ENCODE assay signal across 17 cellular contexts in the genomic region with DNA sequence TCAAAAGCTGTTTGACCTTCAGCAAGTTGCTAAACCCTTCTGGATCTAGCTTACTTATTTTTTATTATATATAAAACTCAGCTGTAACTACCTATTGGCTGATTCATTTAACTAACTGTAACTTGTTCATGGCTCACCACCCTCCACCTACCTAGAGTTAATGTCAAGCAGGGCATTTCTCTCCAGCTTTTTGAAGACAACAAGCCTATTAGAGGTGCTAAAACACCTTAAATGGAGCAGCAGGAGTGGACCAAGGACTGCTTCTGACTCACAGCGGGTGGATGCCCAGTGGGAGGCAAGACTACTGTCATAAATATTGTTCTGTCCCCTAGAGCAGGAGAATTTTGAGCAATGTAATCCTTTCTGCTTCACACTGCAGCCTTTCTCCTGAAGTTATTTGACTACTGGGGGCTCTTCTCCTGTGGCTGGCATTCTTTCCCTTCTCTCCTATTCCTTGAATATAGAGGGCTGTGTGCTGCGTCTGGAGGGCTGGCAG.
DNase-seq lines count a peak whose midpoint lies in the region; ATAC-seq and TF ChIP-seq lines count a peak whose summit lies in the region.
"Had no signal": no experiment of that assay in that cellular context is flagged by ENCODE, and none has a peak within 500 bp of the region (broad histone marks: within the 10 kb centered on the region; RNA-seq: fewer than 3 reads in every experiment).

No MANE protein-coding gene starts in this region.

- no peaks in the 10 kb centered on the region for H3K4me1 ChIP-seq in heart right ventricle
- H3K4me1 ChIP-seq: BLaER1 had no signal

- H3K27ac ChIP-seq in heart right ventricle, result no peak overlapping the region
- H3K27ac ChIP-seq: 22Rv1, BLaER1 had no signal

- CTCF ChIA-PET in HEK293T (lab: Yijun Ruan, JAX), result no interaction called here

- TF ChIP-seq CTCF in heart right ventricle (IDR thresholded peaks at IDR 0.05), result no peak

- no peak overlapping the region for H3K4me3 ChIP-seq in heart right ventricle
- H3K4me3 ChIP-seq: BLaER1, GM12878 had no signal

- peaks cover 0 to 8% (median 0%) of the 10 kb centered on the region in 7 donors for H3K27me3 ChIP-seq in heart right ventricle
- H3K27me3 ChIP-seq: BLaER1 had no signal

- POLR2A ChIA-PET in HEK293T (lab: Yijun Ruan, JAX), result no interaction called here

- H3K9me3 ChIP-seq in heart right ventricle, result no peaks in the 10 kb centered on the region
- H3K9me3 ChIP-seq: BLaER1 had no signal

- peak; percentile 17 for DNase-seq in A172 (ENCODE audit: low spot score)
- DNase-seq in HEK293T (ENCODE audit: extremely low spot score), result peak; percentile 9
- peak; percentile 56 for DNase-seq in NCI-H69 (lab: John Stamatoyannopoulos, UW)
- peak; percentile 77 for DNase-seq in kidney glomerular epithelial cell (lab: John Stamatoyannopoulos, UW)
- DNase-seq in heart right ventricle, result no peak
- DNase-seq in stimulated activated CD4-positive, alpha-beta T cell treated with anti-CD3 and anti-CD28 coated beads, Interleukin-4, amount 100 ng/mL, for 24 hours, result no peak
- DNase-seq in NCI-H82 (lab: John Stamatoyannopoulos, UW), result no peak
- DNase-seq: Calu3; CD4-positive, alpha-beta memory T cell; DMS79 treated with DMSO at 0.1 percent for 48 hours; EL; H9 had no signal

- H3K36me3 ChIP-seq in heart right ventricle, result no peaks in the 10 kb centered on the region
- H3K36me3 ChIP-seq: BLaER1 had no signal

- ATAC-seq in heart right ventricle (no peak), GM19463 (IDR thresholded peaks at IDR 0.05; ENCODE audit: unreplicated experiment) (no peak)
- ATAC-seq: GM12878, HepG2 had no signal

- intact Hi-C loops in heart right ventricle (cut with DNase I), result no loop called here

- 51 to 62% methylated on average over 2 of the region's 2 CpGs for whole genome bisulfite sequencing in heart right ventricle, 2 donors

TF ChIP-seq in HEK293T, 16 proteins besides CTCF, POLR2A, EP300 and RAD21:
- TF ChIP-seq, protein P1, sequence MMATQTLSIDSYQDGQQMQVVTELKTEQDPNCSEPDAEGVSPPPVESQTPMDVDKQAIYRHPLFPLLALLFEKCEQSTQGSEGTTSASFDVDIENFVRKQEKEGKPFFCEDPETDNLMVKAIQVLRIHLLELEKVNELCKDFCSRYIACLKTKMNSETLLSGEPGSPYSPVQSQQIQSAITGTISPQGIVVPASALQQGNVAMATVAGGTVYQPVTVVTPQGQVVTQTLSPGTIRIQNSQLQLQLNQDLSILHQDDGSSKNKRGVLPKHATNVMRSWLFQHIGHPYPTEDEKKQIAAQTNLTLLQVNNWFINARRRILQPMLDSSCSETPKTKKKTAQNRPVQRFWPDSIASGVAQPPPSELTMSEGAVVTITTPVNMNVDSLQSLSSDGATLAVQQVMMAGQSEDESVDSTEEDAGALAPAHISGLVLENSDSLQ (IDR thresholded peaks at IDR 0.05), result 0 out of 2 replicates have a peak, but pooled peaks have one; percentile 19
- no peak for TF ChIP-seq SUZ12 (IDR thresholded peaks at IDR 0.05)
- no peak for TF ChIP-seq ZNF384 (IDR thresholded peaks at IDR 0.05)
- no peak for TF ChIP-seq LEF1 (IDR thresholded peaks at IDR 0.05; ENCODE audit: borderline replicate concordance)

Comparison
In these comparisons a context has a peak if more than half of its experiments do, and no peak if none do; other contexts are left out.
1. DNase-seq: peak in A172 (single experiment), HEK293T (single experiment), NCI-H69 (single experiment) and kidney glomerular epithelial cell (single experiment); none in heart right ventricle (0 of 2), stimulated activated CD4-positive, alpha-beta T cell treated with anti-CD3 and anti-CD28 coated beads, Interleukin-4, amount 100 ng/mL, for 24 hours (single experiment) and NCI-H82 (single experiment).